ENCODE assay signal across 22 cellular contexts in the genomic region with DNA sequence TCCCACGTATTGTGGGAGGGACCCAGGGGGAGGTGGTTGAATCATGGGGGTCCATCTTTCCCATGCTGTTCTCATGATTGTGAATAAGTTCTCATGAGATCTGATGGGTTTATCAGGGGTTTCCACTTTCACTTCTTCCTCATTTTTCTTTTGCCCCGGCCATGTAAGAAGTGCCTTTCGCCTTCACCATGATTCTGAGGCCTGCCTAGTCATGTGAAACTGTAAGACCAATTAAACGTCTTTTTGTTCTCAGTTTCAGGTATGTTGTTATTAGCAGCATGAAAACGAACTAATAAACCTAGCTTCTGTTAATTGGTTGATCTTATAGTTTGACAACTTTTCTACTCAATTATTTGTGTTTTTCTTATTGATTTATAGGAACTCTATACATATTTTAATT.
"Had no signal": no experiment of that assay in that cellular context is flagged by ENCODE, and none has a peak within 500 bp of the region (broad histone marks: within the 10 kb centered on the region; RNA-seq: fewer than 3 reads in every experiment).

No MANE protein-coding gene starts in this region.

- FAIRE-seq: endothelial cell of umbilical vein had no signal

- DNase-seq: effector CD4-positive, alpha-beta T cell; endodermal cell; erythroblast; foreskin melanocyte; head of caudate nucleus; kidney; left cardiac atrium; left ventricle myocardium inferior; lower lobe of right lung; natural killer cell; posterior cingulate gyrus; spleen; stimulated activated CD4-positive, alpha-beta T cell treated with anti-CD3 and anti-CD28 coated beads, Interleukin-15, amount 100 ng/mL, for 24 hours; stimulated activated CD4-positive, alpha-beta T cell treated with anti-CD3 and anti-CD28 coated beads, Interleukin-1b, Interleukin-23, amount 100 ng/mL, for 48 hours; stimulated activated CD4-positive, alpha-beta T cell treated with anti-CD3 and anti-CD28 coated beads, Interleukin-4, amount 100 ng/mL, for 24 hours; stimulated activated naive B cell treated with anti-CD40 and anti-IgM and Interleukin-4, amounts not matched to agents 10 μg/mL and 1 μg/mL and 100 μg/mL, for 72 hours; stomach; substantia nigra; trophoblast cell had no signal

- H3K27me3 ChIP-seq: hepatocyte, spleen, stomach had no signal

- H3K4me2 ChIP-seq: hepatocyte had no signal

- H3K4me3 ChIP-seq: hepatocyte, left ventricle myocardium inferior, lower lobe of right lung, spleen, stomach had no signal

- H2AFZ ChIP-seq: hepatocyte had no signal

- ATAC-seq: left cardiac atrium; lower lobe of right lung; natural killer cell; sciatic nerve; stimulated activated naive B cell treated with anti-CD40 and anti-IgM and Interleukin-4, amounts not matched to agents 10 μg/mL and 1 μg/mL and 100 μg/mL, for 72 hours had no signal

- H3K79me2 ChIP-seq: hepatocyte had no signal

- H3K4me1 ChIP-seq: left ventricle myocardium inferior, lower lobe of right lung, spleen had no signal

- H3K36me3 ChIP-seq: left ventricle myocardium inferior, lower lobe of right lung, spleen, stomach had no signal

- H3K27ac ChIP-seq: hepatocyte, left ventricle myocardium inferior, lower lobe of right lung, spleen, stomach had no signal

- H3K9me3 ChIP-seq: left ventricle myocardium inferior, lower lobe of right lung, stomach had no signal
